ENCODE assay signal across 27 cellular contexts in genomic region chr12:91845365-91845764, GRCh38.
"Had no signal": no experiment of that assay in that cellular context is flagged by ENCODE, and none has a peak within 500 bp of the region (broad histone marks: within the 10 kb centered on the region; RNA-seq: fewer than 3 reads in every experiment).

No MANE protein-coding gene starts in this region.

- H3K4me2 ChIP-seq: KMS-11 had no signal

- H3K9ac ChIP-seq: KMS-11 had no signal

- H3K36me3 ChIP-seq: ascending aorta had no signal

- H3K4me1 Mint-ChIP-seq: activated CD4-positive, alpha-beta T cell treated with anti-CD3 and anti-CD28 coated beads, Interleukin-2, amount 10 ng/mL, durations not matched to agents 7 days and 5 days; activated T-helper 17 cell treated with anti-CD3 and anti-CD28 coated beads, Interleukin-2, amount 50 U/mL, for 72 hours had no signal

- H3K27ac Mint-ChIP-seq: activated CD4-positive, alpha-beta memory T cell treated with anti-CD3 and anti-CD28 coated beads for 36 hours; activated CD4-positive, alpha-beta T cell treated with anti-CD3 and anti-CD28 coated beads, Interleukin-2, amount 10 ng/mL, durations not matched to agents 7 days and 5 days; activated naive CD4-positive, alpha-beta T cell treated with anti-CD3 and anti-CD28 coated beads for 36 hours; activated naive CD8-positive, alpha-beta T cell treated with anti-CD3 and anti-CD28 coated beads, Interleukin-2, amount 50 U/mL, for 24 hours; activated T-helper 17 cell treated with anti-CD3 and anti-CD28 coated beads, Interleukin-2, amount 50 U/mL, for 72 hours had no signal

- H3K9me3 ChIP-seq: ascending aorta, body of pancreas had no signal

- DNase-seq: activated CD4-positive, alpha-beta memory T cell treated with anti-CD3 and anti-CD28 coated beads for 36 hours; activated CD4-positive, alpha-beta T cell treated with anti-CD3 and anti-CD28 coated beads, Interleukin-2, amount 10 ng/mL, durations not matched to agents 7 days and 5 days; activated CD4-positive, CD25-positive, alpha-beta regulatory T cell; activated CD8-positive, alpha-beta memory T cell treated with anti-CD3 and anti-CD28 coated beads for 24 hours; activated gamma-delta T cell; activated naive CD4-positive, alpha-beta T cell treated with anti-CD3 and anti-CD28 coated beads for 36 hours; activated naive CD8-positive, alpha-beta T cell treated with anti-CD3 and anti-CD28 coated beads, Interleukin-2, amount 50 U/mL, for 24 hours; activated T-cell treated with anti-CD3 and anti-CD28 coated beads, Interleukin-2, amount 50 U/mL, for 4 hours; amniotic stem cell; body of pancreas; central memory CD4-positive, alpha-beta T cell; NCI-H1092 treated with DMSO at 0.1 percent for 48 hours; NCI-H1417 treated with DMSO at 0.1 percent for 48 hours; NCI-H1694; NCI-H2029; NCI-H2107; NCI-H2171 treated with DMSO at 0.1 percent for 48 hours; NCI-H226; NCI-H526; NCI-H774; SHP77 treated with DMSO at 0.1 percent for 48 hours; T-cell; T-helper 2 cell had no signal

- H3K4me1 ChIP-seq: body of pancreas had no signal

- H3K27me3 Mint-ChIP-seq: activated CD4-positive, alpha-beta memory T cell treated with anti-CD3 and anti-CD28 coated beads for 36 hours; activated CD4-positive, alpha-beta T cell treated with anti-CD3 and anti-CD28 coated beads, Interleukin-2, amount 10 ng/mL, durations not matched to agents 7 days and 5 days; activated naive CD8-positive, alpha-beta T cell treated with anti-CD3 and anti-CD28 coated beads, Interleukin-2, amount 50 U/mL, for 24 hours; activated T-helper 17 cell treated with anti-CD3 and anti-CD28 coated beads, Interleukin-2, amount 50 U/mL, for 72 hours; T-cell had no signal

- H3K27ac ChIP-seq: ascending aorta, body of pancreas, KMS-11, VCaP had no signal

- H3K4me3 ChIP-seq: ascending aorta, body of pancreas had no signal

- ATAC-seq: activated naive CD8-positive, alpha-beta T cell treated with anti-CD3 and anti-CD28 coated beads, Interleukin-2, amount 50 U/mL, for 24 hours; activated T-cell treated with anti-CD3 and anti-CD28 coated beads, Interleukin-2, amount 50 U/mL, for 4 hours; activated T-helper 17 cell treated with anti-CD3 and anti-CD28 coated beads, Interleukin-2, amount 50 U/mL, for 72 hours; body of pancreas had no signal

- H3K4me3 Mint-ChIP-seq: activated CD4-positive, alpha-beta memory T cell treated with anti-CD3 and anti-CD28 coated beads for 36 hours; activated CD4-positive, alpha-beta T cell treated with anti-CD3 and anti-CD28 coated beads, Interleukin-2, amount 10 ng/mL, durations not matched to agents 7 days and 5 days; activated naive CD4-positive, alpha-beta T cell treated with anti-CD3 and anti-CD28 coated beads for 36 hours; activated naive CD8-positive, alpha-beta T cell treated with anti-CD3 and anti-CD28 coated beads, Interleukin-2, amount 50 U/mL, for 24 hours; activated T-cell treated with anti-CD3 and anti-CD28 coated beads, Interleukin-2, amount 50 U/mL, for 4 hours; activated T-helper 17 cell treated with anti-CD3 and anti-CD28 coated beads, Interleukin-2, amount 50 U/mL, for 72 hours; T-cell had no signal

- H3K27me3 ChIP-seq: ascending aorta, body of pancreas had no signal
